In the genomic region with DNA sequence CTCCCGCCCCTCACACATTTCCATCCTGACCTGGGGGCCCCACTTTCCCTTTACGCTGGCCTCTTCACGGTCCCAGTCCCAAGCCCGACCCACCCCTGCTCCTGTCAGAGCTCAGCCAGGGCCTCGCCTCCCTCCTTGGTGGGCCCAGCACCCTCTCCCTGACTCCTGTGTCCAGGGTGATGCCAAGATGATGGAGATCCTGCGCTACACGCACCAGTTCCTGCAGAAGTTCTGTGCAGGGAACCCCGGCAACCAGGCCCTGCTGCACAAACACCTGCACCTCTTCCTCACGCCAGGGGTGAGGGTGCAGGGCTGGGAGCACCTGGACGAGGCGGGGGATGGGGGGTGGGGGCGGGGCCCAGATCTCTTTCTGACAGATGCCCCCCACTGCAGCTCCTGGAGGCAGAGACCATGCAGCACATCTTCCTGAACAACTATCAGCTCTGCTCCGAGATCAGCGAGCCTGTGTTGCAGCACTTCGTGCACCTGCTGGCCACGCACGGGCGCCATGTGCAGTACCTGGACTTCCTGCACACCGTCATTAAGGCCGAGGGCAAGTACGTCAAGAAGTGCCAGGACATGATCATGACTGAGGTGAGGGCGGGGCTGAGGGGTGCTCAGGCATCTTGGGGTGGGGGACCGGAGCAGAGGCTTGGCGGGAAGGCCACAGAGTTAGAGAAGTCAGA, we compare ENCODE assay signal across 1 cellular context.
TF ChIP-seq lines count a peak whose summit lies in the region.

No MANE protein-coding gene starts in this region.

TF ChIP-seq in IMR-90, 13 proteins besides CTCF, POLR2A, EP300 and RAD21:
- no peak for TF ChIP-seq FOS (IDR thresholded peaks at IDR 0.05; ENCODE audit: low read depth, low read length)
- TF ChIP-seq, protein P1, sequence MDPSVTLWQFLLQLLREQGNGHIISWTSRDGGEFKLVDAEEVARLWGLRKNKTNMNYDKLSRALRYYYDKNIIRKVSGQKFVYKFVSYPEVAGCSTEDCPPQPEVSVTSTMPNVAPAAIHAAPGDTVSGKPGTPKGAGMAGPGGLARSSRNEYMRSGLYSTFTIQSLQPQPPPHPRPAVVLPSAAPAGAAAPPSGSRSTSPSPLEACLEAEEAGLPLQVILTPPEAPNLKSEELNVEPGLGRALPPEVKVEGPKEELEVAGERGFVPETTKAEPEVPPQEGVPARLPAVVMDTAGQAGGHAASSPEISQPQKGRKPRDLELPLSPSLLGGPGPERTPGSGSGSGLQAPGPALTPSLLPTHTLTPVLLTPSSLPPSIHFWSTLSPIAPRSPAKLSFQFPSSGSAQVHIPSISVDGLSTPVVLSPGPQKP (IDR thresholded peaks at IDR 0.05; ENCODE audit: borderline replicate concordance, low read depth, low read length) = no peak
- TF ChIP-seq RFX5 (IDR thresholded peaks at IDR 0.05; ENCODE audit: low read depth, low read length) = no peak
- no peak for TF ChIP-seq MAZ (IDR thresholded peaks at IDR 0.05; ENCODE audit: borderline replicate concordance, low read depth, low read length)
- no peak for TF ChIP-seq BHLHE40 (IDR thresholded peaks at IDR 0.05; ENCODE audit: low read depth, low read length)
- no peak for TF ChIP-seq CEBPB (IDR thresholded peaks at IDR 0.05; ENCODE audit: low read depth, low read length)
- TF ChIP-seq MAFK (IDR thresholded peaks at IDR 0.05; ENCODE audit: low read depth, low read length) = no peak
- no peak for TF ChIP-seq RCOR1 (IDR thresholded peaks at IDR 0.05; ENCODE audit: insufficient replicate concordance, low read length)
- no peak for TF ChIP-seq NFE2L2 (IDR thresholded peaks at IDR 0.05; ENCODE audit: low read depth, low read length)
- TF ChIP-seq CHD1 (IDR thresholded peaks at IDR 0.05; ENCODE audit: low read depth, low read length) = no peak
- TF ChIP-seq MXI1 (IDR thresholded peaks at IDR 0.05; ENCODE audit: borderline replicate concordance, low read depth, low read length) = no peak
- TF ChIP-seq, protein P2, sequence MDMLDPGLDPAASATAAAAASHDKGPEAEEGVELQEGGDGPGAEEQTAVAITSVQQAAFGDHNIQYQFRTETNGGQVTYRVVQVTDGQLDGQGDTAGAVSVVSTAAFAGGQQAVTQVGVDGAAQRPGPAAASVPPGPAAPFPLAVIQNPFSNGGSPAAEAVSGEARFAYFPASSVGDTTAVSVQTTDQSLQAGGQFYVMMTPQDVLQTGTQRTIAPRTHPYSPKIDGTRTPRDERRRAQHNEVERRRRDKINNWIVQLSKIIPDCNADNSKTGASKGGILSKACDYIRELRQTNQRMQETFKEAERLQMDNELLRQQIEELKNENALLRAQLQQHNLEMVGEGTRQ (IDR thresholded peaks at IDR 0.05; ENCODE audit: low read depth, low read length) = no peak
